Comparison of ENCODE assay signal across 11 cellular contexts in the genomic region with DNA sequence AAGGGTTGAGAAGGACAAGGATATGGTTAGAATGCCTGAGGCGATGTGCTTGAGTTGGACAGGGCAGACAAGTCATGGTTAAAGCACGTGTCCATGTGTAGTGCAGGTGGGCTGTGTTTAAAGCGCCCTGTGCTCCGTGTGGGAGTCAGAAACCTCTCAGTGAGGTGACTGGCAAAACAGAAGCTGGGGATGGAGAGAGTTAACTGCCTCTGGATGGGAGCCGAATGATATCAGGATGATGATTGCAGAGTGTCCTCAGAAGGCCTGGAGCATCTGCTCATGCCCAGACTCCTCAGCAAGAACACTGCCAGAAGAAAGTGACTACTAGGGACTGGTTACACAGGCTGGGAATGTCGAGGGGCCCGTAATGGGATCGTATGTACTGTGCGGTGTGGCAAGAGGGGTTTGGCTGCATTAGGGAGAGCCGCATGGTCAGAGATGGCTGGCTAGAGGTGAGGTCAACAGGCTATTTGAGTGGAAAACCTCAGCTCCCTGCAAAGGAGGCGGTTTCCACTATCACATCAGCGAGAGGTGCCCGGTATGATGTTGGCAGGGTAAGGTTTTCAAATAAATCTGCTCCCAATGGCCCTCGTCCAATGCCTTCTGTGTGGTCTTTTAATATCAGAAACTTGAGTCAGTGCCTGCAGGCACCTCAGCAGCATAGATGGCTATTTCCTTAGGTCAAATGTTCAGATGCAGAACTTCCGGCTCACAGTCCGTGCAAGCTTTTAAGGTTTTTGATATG. TPM values are rescaled to one million over a fixed set of nuclear protein-coding genes. Genes with fewer than 3 reads are reported as not detected.
DNase-seq lines count a peak whose midpoint lies in the region; ATAC-seq and TF ChIP-seq lines count a peak whose summit lies in the region.
"Had no signal": no experiment of that assay in that cellular context is flagged by ENCODE, and none has a peak within 500 bp of the region (broad histone marks: within the 10 kb centered on the region; RNA-seq: fewer than 3 reads in every experiment).

No MANE protein-coding gene starts in this region.

- TF ChIP-seq POLR2A in gastrocnemius medialis (IDR thresholded peaks at IDR 0.05): no peak

- H3K4me3 Mint-ChIP-seq in stimulated activated effector memory CD8-positive, alpha-beta T cell treated with anti-CD3 and anti-CD28 coated beads, Interleukin-12 subunit alpha, Interleukin-12 subunit beta, amount 100 ng/mL, for 72 hours: no peak overlapping the region

- no peak overlapping the region for H3K27ac Mint-ChIP-seq in stimulated activated effector memory CD8-positive, alpha-beta T cell treated with anti-CD3 and anti-CD28 coated beads, Interleukin-12 subunit alpha, Interleukin-12 subunit beta, amount 100 ng/mL, for 72 hours

- no peaks in the 10 kb centered on the region for H3K36me3 Mint-ChIP-seq in stimulated activated effector memory CD8-positive, alpha-beta T cell treated with anti-CD3 and anti-CD28 coated beads, Interleukin-12 subunit alpha, Interleukin-12 subunit beta, amount 100 ng/mL, for 72 hours

- H3K4me3 ChIP-seq in SK-N-SH (ENCODE audit: low read depth in 2 of 2, low read length in 1 of 2) (no peak overlapping the region), fibroblast of the aortic adventitia (ENCODE audit: low read depth, low read length) (no peak overlapping the region), gastrocnemius medialis (peak overlapping the region in 3 of 4 donors; percentile 9 to 30 (median 19)), hepatocyte (no peak overlapping the region)
- H3K4me3 ChIP-seq: esophagus muscularis mucosa, lower lobe of right lung had no signal

- peaks cover 37% of the 10 kb centered on the region for H3F3A ChIP-seq in SK-N-SH (replicated peaks; ENCODE audit: insufficient read depth)

- H2AFZ ChIP-seq in SK-N-SH (ENCODE audit: low read depth) (peak overlapping the region; percentile 22; the same call in 1 of the 2 replicates), hepatocyte (no peak overlapping the region)

- in situ Hi-C loops in G401 (cut with HindIII; ENCODE audit: low sequenced_read_pairs): no loop called here
- in situ Hi-C loops in gastrocnemius medialis (cut with MboI; ENCODE audit: low sequenced_read_pairs in 4 of 4): no loop called here

- TF ChIP-seq RAD21 in SK-N-SH (IDR thresholded peaks at IDR 0.05; ENCODE audit: low read length): no peak

- H3K27me3 ChIP-seq in SK-N-SH (ENCODE audit: insufficient read depth) (no peaks in the 10 kb centered on the region), gastrocnemius medialis (no peaks in the 10 kb centered on the region), hepatocyte (no peaks in the 10 kb centered on the region)
- H3K27me3 ChIP-seq: esophagus muscularis mucosa had no signal

- H3K4me2 ChIP-seq in SK-N-SH (peak overlapping the region; percentile 36; the same call in 1 of the 2 replicates), hepatocyte (no peak overlapping the region)

- H3K9me3 Mint-ChIP-seq in stimulated activated effector memory CD8-positive, alpha-beta T cell treated with anti-CD3 and anti-CD28 coated beads, Interleukin-12 subunit alpha, Interleukin-12 subunit beta, amount 100 ng/mL, for 72 hours: no peaks in the 10 kb centered on the region

- no peak overlapping the region for H3K9ac ChIP-seq in SK-N-SH

- H3K79me2 ChIP-seq in SK-N-SH (ENCODE audit: insufficient read depth) (no peaks in the 10 kb centered on the region), hepatocyte (no peaks in the 10 kb centered on the region)

- no peaks in the 10 kb centered on the region for H4K20me1 ChIP-seq in SK-N-SH (ENCODE audit: insufficient read depth)
- H4K20me1 ChIP-seq in hepatocyte (ENCODE audit: insufficient read depth, poor library complexity, severe bottlenecking): no peaks in the 10 kb centered on the region

- TF ChIP-seq CTCF in SK-N-SH (IDR thresholded peaks at IDR 0.05) (no peak), fibroblast of the aortic adventitia (IDR thresholded peaks at IDR 0.05; ENCODE audit: insufficient read depth, low read length) (no peak), gastrocnemius medialis (IDR thresholded peaks at IDR 0.05 in 4 of 5, conservative IDR thresholded peaks at IDR 0.05 in 1 of 5) (no peak), hepatocyte (IDR thresholded peaks at IDR 0.05; ENCODE audit: poor library complexity) (no peak)

- no peaks in the 10 kb centered on the region for H3K4me1 Mint-ChIP-seq in stimulated activated effector memory CD8-positive, alpha-beta T cell treated with anti-CD3 and anti-CD28 coated beads, Interleukin-12 subunit alpha, Interleukin-12 subunit beta, amount 100 ng/mL, for 72 hours

- no peaks in the 10 kb centered on the region for H3K9me2 ChIP-seq in SK-N-SH
- no peaks in the 10 kb centered on the region for H3K9me2 ChIP-seq in hepatocyte (replicated peaks; ENCODE audit: insufficient read depth)

- no peaks in the 10 kb centered on the region for H3K9me3 ChIP-seq in SK-N-SH
- H3K9me3 ChIP-seq in gastrocnemius medialis: no peaks in the 10 kb centered on the region
- H3K9me3 ChIP-seq in hepatocyte (ENCODE audit: low read depth): no peaks in the 10 kb centered on the region
- H3K9me3 ChIP-seq: esophagus muscularis mucosa, lower lobe of right lung had no signal

- DNase-seq in G401 (ENCODE audit: low spot score): peak; percentile 96
- DNase-seq in SK-N-SH: no peak
- DNase-seq in fibroblast of the aortic adventitia (ENCODE audit: low read depth): peak; percentile 32
- DNase-seq in gastrocnemius medialis: peak; percentile 21 to 82
- DNase-seq in stimulated activated effector memory CD8-positive, alpha-beta T cell treated with anti-CD3 and anti-CD28 coated beads, Interleukin-12 subunit alpha, Interleukin-12 subunit beta, amount 100 ng/mL, for 72 hours (ENCODE audit: low spot score in 2 of 2): no peak
- no peak for DNase-seq in hepatocyte (ENCODE audit: low spot score)
- DNase-seq: lower lobe of right lung, NCI-H1930 had no signal

- ATAC-seq in gastrocnemius medialis (peak; percentile 65 to 89), HG03159 (IDR thresholded peaks at IDR 0.05; ENCODE audit: unreplicated experiment) (no peak), GM19351 (IDR thresholded peaks at IDR 0.05; ENCODE audit: unreplicated experiment) (no peak)
- no peak for ATAC-seq in stimulated activated effector memory CD8-positive, alpha-beta T cell treated with anti-CD3 and anti-CD28 coated beads, Interleukin-12 subunit alpha, Interleukin-12 subunit beta, amount 100 ng/mL, for 72 hours
- ATAC-seq: lower lobe of right lung had no signal

- POLR2A ChIA-PET in SK-N-SH (lab: Yijun Ruan, JAX): no interaction called here

- H3K27ac ChIP-seq in SK-N-SH (ENCODE audit: low read depth in 2 of 2, low read length in 1 of 2) (peak overlapping the region; percentile 61 to 88; a peak in 3 of 4 replicates), gastrocnemius medialis (peak overlapping the region; percentile 51 to 82 (median 75)), hepatocyte (no peak overlapping the region)
- H3K27ac ChIP-seq: esophagus muscularis mucosa, lower lobe of right lung had no signal

- no peaks in the 10 kb centered on the region for H3K36me3 ChIP-seq in SK-N-SH (replicated peaks in 1 of 2; ENCODE audit: control insufficient read depth in 1 of 2, insufficient read depth in 2 of 2, low read length in 1 of 2)
- H3K36me3 ChIP-seq in gastrocnemius medialis: no peaks in the 10 kb centered on the region
- H3K36me3 ChIP-seq in hepatocyte (replicated peaks; ENCODE audit: insufficient read depth, low read depth): no peaks in the 10 kb centered on the region
- H3K36me3 ChIP-seq: esophagus muscularis mucosa, lower lobe of right lung had no signal

- peak in 1 of 2 experiments; percentile 22; a peak in 1 of 4 replicates for TF ChIP-seq EP300 in SK-N-SH (IDR thresholded peaks at IDR 0.05; ENCODE audit: borderline replicate concordance in 1 of 2, low read depth in 1 of 2, low read length in 1 of 2)

- WGBS in SK-N-SH (ENCODE audit: low lambda C conversion rate): 62% methylated on average over 15 of the region's 16 CpGs
- WGBS in hepatocyte (ENCODE audit: low lambda C conversion rate, missing lambda C conversion rate): 72% methylated on average over 16 of the region's 16 CpGs

- intact Hi-C loops in gastrocnemius medialis (cut with DNase I; ENCODE audit: low total_unique reads): loop anchor here (2.0 to 5.0 kb wide), 2 partner anchors 36 to 166 kb away; partner anchors contain the start of gene HACD1

- CTCF ChIA-PET in SK-N-SH (lab: Yijun Ruan, JAX): interaction anchor here (0.6 kb wide), 1 partner anchor 1302 kb away, joined by 3 read pairs; no protein-coding TSS in a partner anchor

- H3K4me1 ChIP-seq in SK-N-SH (ENCODE audit: control insufficient read depth in 1 of 2, insufficient read depth in 2 of 2, low read depth in 1 of 2, low read length in 1 of 2) (peaks cover 16 to 36% of the 10 kb centered on the region in 2 experiments; a peak in 3 of 4 replicates), gastrocnemius medialis (peaks cover 23 to 45% of the 10 kb centered on the region in 2 donors), hepatocyte (ENCODE audit: insufficient read depth) (no peaks in the 10 kb centered on the region)

TF ChIP-seq in SK-N-SH, 30 proteins besides CTCF, POLR2A, EP300 and RAD21 (continues in another document):
- TF ChIP-seq PBX3 (IDR thresholded peaks at IDR 0.05) (peak; percentile 46), FOXM1 (IDR thresholded peaks at IDR 0.05; ENCODE audit: low read depth) (no peak)

RNA-seq across cellular contexts. Expression of gene MRC1, which starts 26.1 kb away (rescaled TPM):
- 0.12 TPM in 1 of 2 replicates, not detected in the other for total RNA-seq in G401 (2014; rRNA removed; shearing (Covaris generic))
- polyA plus RNA-seq in SK-N-SH (2012; rRNA removed) (not detected in 2 replicates), hepatocyte (0.13 and 0.30 TPM in 2 replicates)
- not detected in 2 replicates for polyA plus RNA-seq in SK-N-SH (2012; cell fraction: cytosol; rRNA removed)
- not detected in 2 replicates for polyA plus RNA-seq in SK-N-SH (2012; cell fraction: nucleus; rRNA removed)
- total RNA-seq in fibroblast of the aortic adventitia (ENCODE audit: low replicate concordance) (0.08 and 0.09 TPM in 2 replicates), gastrocnemius medialis (10 to 100 TPM in 2 of 4 donors, 1 to 10 TPM in 2; 5.3 to 13.6 (median 9.3) TPM), hepatocyte (1.8 and 2.4 TPM in 2 replicates)

RNA-seq across cellular contexts. Expression of gene TMEM236, which starts 31.1 kb away (rescaled TPM):
- not detected in 2 replicates for total RNA-seq in G401 (2014; rRNA removed; shearing (Covaris generic))
- polyA plus RNA-seq in SK-N-SH (2012; rRNA removed) (0.02 TPM in 1 of 2 replicates, not detected in the other), hepatocyte (0.08 and 0.51 TPM in 2 replicates)
- 0.01 TPM in 2 replicates for polyA plus RNA-seq in SK-N-SH (2012; cell fraction: cytosol; rRNA removed)
- 0.02 and 0.05 TPM in 2 replicates for polyA plus RNA-seq in SK-N-SH (2012; cell fraction: nucleus; rRNA removed)
- total RNA-seq in fibroblast of the aortic adventitia (ENCODE audit: low replicate concordance) (0.09 and 0.16 TPM in 2 replicates), gastrocnemius medialis (under 1 TPM; 0.27 to 0.98 (median 0.64) TPM), hepatocyte (0.80 and 1.4 TPM in 2 replicates)

Comparison
In these comparisons a context has a peak if more than half of its experiments do, and no peak if none do; other contexts are left out.
1. DNase-seq: peak in G401 (single experiment), fibroblast of the aortic adventitia (single experiment) and gastrocnemius medialis (2 of 2); none in SK-N-SH (single experiment), stimulated activated effector memory CD8-positive, alpha-beta T cell treated with anti-CD3 and anti-CD28 coated beads, Interleukin-12 subunit alpha, Interleukin-12 subunit beta, amount 100 ng/mL, for 72 hours (0 of 2) and hepatocyte (single experiment).
2. H3K4me3 ChIP-seq: peak in gastrocnemius medialis (3 of 4); none in SK-N-SH (0 of 2), fibroblast of the aortic adventitia (single experiment) and hepatocyte (single experiment).
3. ATAC-seq: peak in gastrocnemius medialis (2 of 2); none in HG03159 (single experiment), stimulated activated effector memory CD8-positive, alpha-beta T cell treated with anti-CD3 and anti-CD28 coated beads, Interleukin-12 subunit alpha, Interleukin-12 subunit beta, amount 100 ng/mL, for 72 hours (single experiment) and GM19351 (single experiment).